ENCODE assay signal across 26 cellular contexts in the genomic region with DNA sequence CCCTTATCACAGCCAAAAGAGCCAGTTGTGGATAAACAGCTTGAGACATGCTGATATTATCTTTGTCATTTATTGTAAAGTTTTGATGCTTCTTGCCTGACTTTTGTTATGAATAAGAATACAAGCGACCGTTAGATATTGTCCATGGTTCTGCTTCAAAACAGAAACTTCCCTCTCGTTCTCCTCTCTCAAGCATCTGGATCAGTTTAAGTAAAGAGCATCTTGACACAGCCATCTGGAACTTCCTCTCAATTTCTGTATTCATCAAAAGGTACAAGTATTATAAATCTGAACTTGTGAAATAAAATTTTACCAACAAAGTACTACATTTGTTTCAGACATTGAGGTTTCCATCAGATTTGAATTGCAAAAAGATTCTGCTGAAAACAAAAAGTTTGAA. TPM values are rescaled to one million over a fixed set of nuclear protein-coding genes. Genes with fewer than 3 reads are reported as not detected.
"Had no signal": no experiment of that assay in that cellular context is flagged by ENCODE, and none has a peak within 500 bp of the region (broad histone marks: within the 10 kb centered on the region; RNA-seq: fewer than 3 reads in every experiment).

No MANE protein-coding gene starts in this region.

- H3K9me3 ChIP-seq: esophagus muscularis mucosa, left ventricle myocardium inferior, lower lobe of right lung, ovary, tibial artery, upper lobe of right lung, vagina had no signal

- H3K36me3 ChIP-seq: esophagus muscularis mucosa, left ventricle myocardium inferior, lower lobe of right lung, neural progenitor cell, ovary, tibial artery, upper lobe of right lung, vagina had no signal

- H3K36me3 Mint-ChIP-seq: mesothelial cell of epicardium, natural killer cell, neural progenitor cell had no signal

- H3K9ac ChIP-seq: neural progenitor cell had no signal

- H3K4me1 Mint-ChIP-seq: neural progenitor cell had no signal

- H3K4me2 ChIP-seq: hepatocyte, neural progenitor cell, smooth muscle cell had no signal

- H3K27ac Mint-ChIP-seq: memory B cell; mesothelial cell of epicardium; natural killer cell; neural progenitor cell; stimulated activated memory B cell treated with anti-CD40 and anti-IgM and Interleukin-4, amounts not matched to agents 10 μg/mL and 1 μg/mL and 100 μg/mL, for 72 hours; stimulated activated naive CD8-positive, alpha-beta T cell treated with anti-CD3 and anti-CD28 coated beads, Interleukin-15, Interleukin-2, amounts not matched to agents 100 ng/mL and 50 ng/mL, for 24 hours had no signal

- H3K27ac ChIP-seq: coronary artery, dorsolateral prefrontal cortex, esophagus muscularis mucosa, hepatocyte, left ventricle myocardium inferior, lower lobe of right lung, neural progenitor cell, ovary, tibial artery, upper lobe of right lung, vagina had no signal

- H3K9me3 Mint-ChIP-seq: natural killer cell had no signal

- H3K27me3 Mint-ChIP-seq: stimulated activated naive CD8-positive, alpha-beta T cell treated with anti-CD3 and anti-CD28 coated beads, Interleukin-15, Interleukin-2, amounts not matched to agents 100 ng/mL and 50 ng/mL, for 24 hours had no signal

- H3K4me3 ChIP-seq: coronary artery, dorsolateral prefrontal cortex, esophagus muscularis mucosa, hepatocyte, left ventricle myocardium inferior, lower lobe of right lung, neural progenitor cell, ovary, smooth muscle cell, tibial artery, upper lobe of right lung, vagina had no signal

- H3K79me2 ChIP-seq: hepatocyte had no signal

- H3K4me1 ChIP-seq: esophagus muscularis mucosa, left ventricle myocardium inferior, lower lobe of right lung, neural progenitor cell, tibial artery, upper lobe of right lung had no signal

- H3K27me3 ChIP-seq: neural progenitor cell, ovary, vagina had no signal

- H2AFZ ChIP-seq: hepatocyte, neural progenitor cell had no signal

- H3K4me3 Mint-ChIP-seq: memory B cell; mesothelial cell of epicardium; natural killer cell; neural progenitor cell; stimulated activated memory B cell treated with anti-CD40 and anti-IgM and Interleukin-4, amounts not matched to agents 10 μg/mL and 1 μg/mL and 100 μg/mL, for 72 hours; stimulated activated naive CD8-positive, alpha-beta T cell treated with anti-CD3 and anti-CD28 coated beads, Interleukin-15, Interleukin-2, amounts not matched to agents 100 ng/mL and 50 ng/mL, for 24 hours had no signal

- ATAC-seq: left cardiac atrium; lower lobe of right lung; natural killer cell; right cardiac atrium; stimulated activated memory B cell treated with anti-CD40 and anti-IgM and Interleukin-4, amounts not matched to agents 10 μg/mL and 1 μg/mL and 100 μg/mL, for 72 hours; upper lobe of right lung had no signal

- DNase-seq: dorsolateral prefrontal cortex; effector CD8-positive, alpha-beta T cell; foreskin melanocyte; head of caudate nucleus; kidney; left cardiac atrium; left ventricle myocardium inferior; lower lobe of right lung; natural killer cell; nucleus accumbens; ovary; right cardiac atrium; stimulated activated CD4-positive, alpha-beta T cell treated with anti-CD3 and anti-CD28 coated beads, Interleukin-4, amount 100 ng/mL, for 1 hour; tibial artery; upper lobe of right lung had no signal

RNA-seq across cellular contexts. Expression of gene CLDN14, which starts 36.3 kb away (rescaled TPM):
- total RNA-seq: dorsolateral prefrontal cortex, esophagus muscularis mucosa, left cardiac atrium, left ventricle myocardium inferior, lower lobe of right lung, mesothelial cell of epicardium, natural killer cell, ovary, right cardiac atrium, smooth muscle cell, temporal lobe, upper lobe of right lung, vagina had no signal
- polyA plus RNA-seq: right cardiac atrium, smooth muscle cell had no signal
